ENCODE assay signal across 8 cellular contexts in genomic region chr9:135504262-135505229, GRCh38. TPM values are rescaled to one million over a fixed set of nuclear protein-coding genes. Genes with fewer than 3 reads are reported as not detected.
DNase-seq lines count a peak whose midpoint lies in the region; ATAC-seq and TF ChIP-seq lines count a peak whose summit lies in the region.

No MANE protein-coding gene starts in this region.

- H3K36me3 Mint-ChIP-seq in activated CD8-positive, alpha-beta memory T cell treated with anti-CD3 and anti-CD28 coated beads, Interleukin-2, amount 10 ng/mL, durations not matched to agents 7 days and 5 days, result peaks cover 16% of the 10 kb centered on the region
- peaks cover 17% of the 10 kb centered on the region for H3K36me3 Mint-ChIP-seq in nephron (ENCODE audit: low read depth)

- no peak for ATAC-seq in activated CD8-positive, alpha-beta memory T cell treated with anti-CD3 and anti-CD28 coated beads, Interleukin-2, amount 10 ng/mL, durations not matched to agents 7 days and 5 days

- TF ChIP-seq CTCF in nephron (IDR thresholded peaks at IDR 0.05; ENCODE audit: unreplicated experiment in 3 of 3) (peak; percentile 45 to 63 (median 59)), testis (IDR thresholded peaks at IDR 0.05) (peak in 2 of 3 experiments; percentile 52 to 59)

- DNase-seq in SIG-M5 treated with dmso at 0.1 percent for 504 hours (lab: John Stamatoyannopoulos, UW; ENCODE audit: unreplicated experiment) (peak; percentile 37), SIG-M5 (lab: John Stamatoyannopoulos, UW) (no peak), NCI-H460 (ENCODE audit: extremely low read depth, low read depth) (peak; percentile 79), erythroblast (lab: John Stamatoyannopoulos, UW) (peak; percentile 61 to 70), testis (peak; percentile 83), NCI-H1092 (lab: John Stamatoyannopoulos, UW) (no peak)
- peak; percentile 71 for DNase-seq in activated CD8-positive, alpha-beta memory T cell treated with anti-CD3 and anti-CD28 coated beads, Interleukin-2, amount 10 ng/mL, durations not matched to agents 7 days and 5 days

- H3K4me1 ChIP-seq in testis, result peaks cover 12% of the 10 kb centered on the region

- H3K4me3 ChIP-seq in testis, result no peak overlapping the region

- peaks cover 7% of the 10 kb centered on the region for H3K27me3 Mint-ChIP-seq in activated CD8-positive, alpha-beta memory T cell treated with anti-CD3 and anti-CD28 coated beads, Interleukin-2, amount 10 ng/mL, durations not matched to agents 7 days and 5 days
- H3K27me3 Mint-ChIP-seq in nephron (ENCODE audit: low read depth), result no peaks in the 10 kb centered on the region

- no peaks in the 10 kb centered on the region for H3K27me3 ChIP-seq in testis

- H3K27ac Mint-ChIP-seq in activated CD8-positive, alpha-beta memory T cell treated with anti-CD3 and anti-CD28 coated beads, Interleukin-2, amount 10 ng/mL, durations not matched to agents 7 days and 5 days, result no peak overlapping the region
- peak overlapping the region in 1 of 3 experiments; percentile 49 for H3K27ac Mint-ChIP-seq in nephron

- H3K4me1 Mint-ChIP-seq in activated CD8-positive, alpha-beta memory T cell treated with anti-CD3 and anti-CD28 coated beads, Interleukin-2, amount 10 ng/mL, durations not matched to agents 7 days and 5 days, result peaks cover 13% of the 10 kb centered on the region
- H3K4me1 Mint-ChIP-seq in nephron, result peaks cover 5% of the 10 kb centered on the region

- H3K36me3 ChIP-seq in testis (ENCODE audit: low read depth, missing control alignments), result no peaks in the 10 kb centered on the region

- H3K9me3 Mint-ChIP-seq in activated CD8-positive, alpha-beta memory T cell treated with anti-CD3 and anti-CD28 coated beads, Interleukin-2, amount 10 ng/mL, durations not matched to agents 7 days and 5 days (ENCODE audit: low read depth), result no peaks in the 10 kb centered on the region
- peaks cover 13% of the 10 kb centered on the region for H3K9me3 Mint-ChIP-seq in nephron

- H3K4me3 Mint-ChIP-seq in activated CD8-positive, alpha-beta memory T cell treated with anti-CD3 and anti-CD28 coated beads, Interleukin-2, amount 10 ng/mL, durations not matched to agents 7 days and 5 days, result no peak overlapping the region
- peak overlapping the region; percentile 27 to 77 (median 65) for H3K4me3 Mint-ChIP-seq in nephron

- CTCF ChIA-PET in activated CD8-positive, alpha-beta memory T cell treated with anti-CD3 and anti-CD28 coated beads, Interleukin-2, amount 10 ng/mL, durations not matched to agents 7 days and 5 days (lab: Charles Lee), result interaction anchor here (0.5 to 2.6 kb wide), 9 partner anchors 8 to 98 kb away, joined by 3 to 15 read pairs (median 4); no protein-coding TSS in a partner anchor

- TF ChIP-seq POLR2A in erythroblast (IDR thresholded peaks at IDR 0.05; ENCODE audit: low read length) (peak; percentile 34), testis (IDR thresholded peaks at IDR 0.05) (no peak)

- 66 to 70% methylated on average over 4 to 21 of the region's 21 CpGs for WGBS in testis, 2 donors

- no peaks in the 10 kb centered on the region for H3K9me3 ChIP-seq in testis

- no peak overlapping the region for H3K27ac ChIP-seq in testis

- intact Hi-C loops in testis (cut with DNase I; ENCODE audit: low total_unique reads), result no loop called here

RNA-seq across cellular contexts. Expression of gene MRPS2, which starts 4.1 kb away (rescaled TPM):
- total RNA-seq in NCI-H460 (2014; rRNA removed; shearing (Covaris generic)), result 170 and 184 TPM in 2 replicates
- polyA plus RNA-seq in NCI-H460 (2014; cell fraction: nucleus; rRNA removed), result 113 and 131 TPM in 2 replicates
- 10 to 100 TPM; 34.7 to 38.0 TPM for total RNA-seq in activated CD8-positive, alpha-beta memory T cell treated with anti-CD3 and anti-CD28 coated beads, Interleukin-2, amount 10 ng/mL, durations not matched to agents 7 days and 5 days
- 10 to 100 TPM; 35.9 to 40.4 TPM for total RNA-seq in testis
- polyA plus RNA-seq in testis (ENCODE audit: insufficient read depth, low read depth, low replicate concordance), result 34.7 TPM

RNA-seq across cellular contexts. Expression of gene LCN1, which starts 16.7 kb away (rescaled TPM):
- 25.8 and 30.3 TPM in 2 replicates for total RNA-seq in NCI-H460 (2014; rRNA removed; shearing (Covaris generic))
- 22.3 and 31.0 TPM in 2 replicates for polyA plus RNA-seq in NCI-H460 (2014; cell fraction: nucleus; rRNA removed)
- not detected for total RNA-seq in activated CD8-positive, alpha-beta memory T cell treated with anti-CD3 and anti-CD28 coated beads, Interleukin-2, amount 10 ng/mL, durations not matched to agents 7 days and 5 days
- not detected for total RNA-seq in testis
- 2.7 TPM for polyA plus RNA-seq in testis (ENCODE audit: insufficient read depth, low read depth, low replicate concordance)

RNA-seq across cellular contexts. Expression of gene PPP1R26, which starts 25.0 kb away (rescaled TPM):
- total RNA-seq in NCI-H460 (2014; rRNA removed; shearing (Covaris generic)), result 37.3 and 39.3 TPM in 2 replicates
- 42.6 and 55.0 TPM in 2 replicates for polyA plus RNA-seq in NCI-H460 (2014; cell fraction: nucleus; rRNA removed)
- under 1 TPM; 0.18 to 0.28 TPM for total RNA-seq in activated CD8-positive, alpha-beta memory T cell treated with anti-CD3 and anti-CD28 coated beads, Interleukin-2, amount 10 ng/mL, durations not matched to agents 7 days and 5 days
- 10 to 100 TPM; 33.1 to 38.8 TPM for total RNA-seq in testis
- 15.6 TPM for polyA plus RNA-seq in testis (ENCODE audit: insufficient read depth, low read depth, low replicate concordance)

RNA-seq across cellular contexts. Expression of gene OBP2A, which starts 41.4 kb away (rescaled TPM):
- not detected in 2 replicates for total RNA-seq in NCI-H460 (2014; rRNA removed; shearing (Covaris generic))
- not detected in 2 replicates for polyA plus RNA-seq in NCI-H460 (2014; cell fraction: nucleus; rRNA removed)
- not detected for total RNA-seq in activated CD8-positive, alpha-beta memory T cell treated with anti-CD3 and anti-CD28 coated beads, Interleukin-2, amount 10 ng/mL, durations not matched to agents 7 days and 5 days
- 10 to 100 TPM; 13.9 to 19.0 TPM for total RNA-seq in testis
- 11.8 TPM for polyA plus RNA-seq in testis (ENCODE audit: insufficient read depth, low read depth, low replicate concordance)

RNA-seq across cellular contexts. Expression of gene PAEP, which starts 57.0 kb away (rescaled TPM):
- 2.9 and 3.7 TPM in 2 replicates for total RNA-seq in NCI-H460 (2014; rRNA removed; shearing (Covaris generic))
- polyA plus RNA-seq in NCI-H460 (2014; cell fraction: nucleus; rRNA removed), result 0.30 and 1.3 TPM in 2 replicates
- not detected for total RNA-seq in activated CD8-positive, alpha-beta memory T cell treated with anti-CD3 and anti-CD28 coated beads, Interleukin-2, amount 10 ng/mL, durations not matched to agents 7 days and 5 days
- not detected for total RNA-seq in testis
- polyA plus RNA-seq in testis (ENCODE audit: insufficient read depth, low read depth, low replicate concordance), result 2.5 TPM

Comparison
In these comparisons a context has a peak if more than half of its experiments do, and no peak if none do; other contexts are left out.
1. DNase-seq: peak in SIG-M5 treated with dmso at 0.1 percent for 504 hours (single experiment), NCI-H460 (single experiment), activated CD8-positive, alpha-beta memory T cell treated with anti-CD3 and anti-CD28 coated beads, Interleukin-2, amount 10 ng/mL, durations not matched to agents 7 days and 5 days (single experiment), erythroblast (2 of 2) and testis (single experiment); none in SIG-M5 (single experiment) and NCI-H1092 (single experiment).
2. RNA of gene LCN1, which starts 16.7 kb away (total RNA-seq): 25.8 to 30.3 TPM in NCI-H460; not detected in testis and not detected in activated CD8-positive, alpha-beta memory T cell treated with anti-CD3 and anti-CD28 coated beads, Interleukin-2, amount 10 ng/mL, durations not matched to agents 7 days and 5 days; every median in the first group is over 10 times any median in the second.
3. RNA of gene PPP1R26, which starts 25.0 kb away (total RNA-seq): 37.3 to 39.3 TPM in NCI-H460 and 33.1 to 38.8 TPM in testis; 0.18 to 0.28 TPM in activated CD8-positive, alpha-beta memory T cell treated with anti-CD3 and anti-CD28 coated beads, Interleukin-2, amount 10 ng/mL, durations not matched to agents 7 days and 5 days; every median in the first group is over 10 times any median in the second.